Comparison of ENCODE assay signal across 1 cellular context in the genomic region with DNA sequence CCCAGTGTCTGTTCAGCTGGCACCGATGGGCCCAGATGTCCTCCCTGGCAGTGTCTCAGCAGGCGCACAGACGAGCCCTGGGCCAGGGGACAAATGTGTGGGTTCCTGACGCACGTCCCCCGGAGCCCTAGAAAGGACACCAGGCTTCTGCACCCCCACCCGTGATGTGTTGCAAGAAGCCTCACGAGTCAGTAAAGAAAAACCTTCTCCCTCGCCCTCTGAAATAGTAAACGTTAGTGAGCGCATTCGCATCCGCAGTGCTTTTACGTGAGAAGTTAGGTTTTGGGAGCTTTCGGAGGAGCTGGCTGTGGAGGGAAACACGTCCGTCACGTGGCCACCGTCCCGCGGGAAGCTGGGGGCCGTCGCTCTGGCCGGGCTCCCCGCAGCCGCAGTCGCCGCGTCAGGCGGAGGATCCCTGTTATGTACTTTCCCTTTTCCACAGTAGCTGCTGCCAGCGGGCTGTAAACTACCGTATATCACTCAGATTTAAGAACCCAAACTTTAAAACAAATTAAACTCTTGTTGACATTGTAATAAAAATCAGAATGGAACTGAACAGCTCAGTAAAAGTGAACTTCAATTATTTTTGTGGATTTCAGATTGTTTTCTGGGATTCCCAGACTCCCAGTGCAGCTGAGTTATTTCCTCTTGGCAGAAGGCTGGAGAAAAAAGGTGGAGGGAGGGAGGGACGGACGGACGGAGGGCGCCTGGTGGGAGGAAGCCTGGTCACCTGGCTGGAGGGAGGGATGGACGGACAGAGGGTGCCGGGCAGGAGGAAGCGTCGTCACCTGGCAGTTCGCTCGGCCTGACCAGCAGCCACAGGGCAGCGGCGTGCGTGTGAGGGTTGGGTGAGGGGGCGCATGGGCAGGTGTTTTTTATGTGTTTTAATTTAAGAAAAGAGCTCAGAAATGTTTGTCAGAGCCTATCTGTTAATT.
A peak's percentile ranks its signal among the peaks of the same experiment; 100 is the strongest.
TF ChIP-seq lines count a peak whose summit lies in the region.

No MANE protein-coding gene starts in this region.

TF ChIP-seq in K562, 482 proteins besides CTCF, POLR2A, EP300 and RAD21:
- TF ChIP-seq, protein P1, sequence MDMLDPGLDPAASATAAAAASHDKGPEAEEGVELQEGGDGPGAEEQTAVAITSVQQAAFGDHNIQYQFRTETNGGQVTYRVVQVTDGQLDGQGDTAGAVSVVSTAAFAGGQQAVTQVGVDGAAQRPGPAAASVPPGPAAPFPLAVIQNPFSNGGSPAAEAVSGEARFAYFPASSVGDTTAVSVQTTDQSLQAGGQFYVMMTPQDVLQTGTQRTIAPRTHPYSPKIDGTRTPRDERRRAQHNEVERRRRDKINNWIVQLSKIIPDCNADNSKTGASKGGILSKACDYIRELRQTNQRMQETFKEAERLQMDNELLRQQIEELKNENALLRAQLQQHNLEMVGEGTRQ (CRISPR knock-in tag; IDR thresholded peaks at IDR 0.05) = peak; percentile 60
- TF ChIP-seq ZNF316 (IDR thresholded peaks at IDR 0.05) (no peak), MYC (IDR thresholded peaks at IDR 0.05; ENCODE audit: low read depth, low read length) (no peak), MYC (CRISPR knock-in tag; IDR thresholded peaks at IDR 0.05; ENCODE audit: borderline replicate concordance, low read depth) (no peak), RBFOX2 (IDR thresholded peaks at IDR 0.05; ENCODE audit: low read depth, low read length) (peak; percentile 55), NCOA1 (IDR thresholded peaks at IDR 0.05; ENCODE audit: low read depth) (no peak), NFIX (CRISPR knock-in tag; IDR thresholded peaks at IDR 0.05; ENCODE audit: low read depth) (no peak), CCNT2 (IDR thresholded peaks at IDR 0.05; ENCODE audit: borderline replicate concordance, extremely low read depth, insufficient read length, low read depth, low read length) (no peak), EP400 (IDR thresholded peaks at IDR 0.05) (no peak), CEBPB (tag; IDR thresholded peaks at IDR 0.05) (peak; percentile 44; the same call in 1 of the 2 replicates), SMARCA4 (IDR thresholded peaks at IDR 0.05) (no peak), ZFX (CRISPR knock-in tag; IDR thresholded peaks at IDR 0.05) (0 out of 2 replicates have a peak, but pooled peaks have one; percentile 20), EHMT2 (IDR thresholded peaks at IDR 0.05) (no peak), BMI1 (IDR thresholded peaks at IDR 0.05; ENCODE audit: low read length) (no peak), HDAC6 (IDR thresholded peaks at IDR 0.05; ENCODE audit: low read depth, low read length) (no peak)
- TF ChIP-seq, protein P2, sequence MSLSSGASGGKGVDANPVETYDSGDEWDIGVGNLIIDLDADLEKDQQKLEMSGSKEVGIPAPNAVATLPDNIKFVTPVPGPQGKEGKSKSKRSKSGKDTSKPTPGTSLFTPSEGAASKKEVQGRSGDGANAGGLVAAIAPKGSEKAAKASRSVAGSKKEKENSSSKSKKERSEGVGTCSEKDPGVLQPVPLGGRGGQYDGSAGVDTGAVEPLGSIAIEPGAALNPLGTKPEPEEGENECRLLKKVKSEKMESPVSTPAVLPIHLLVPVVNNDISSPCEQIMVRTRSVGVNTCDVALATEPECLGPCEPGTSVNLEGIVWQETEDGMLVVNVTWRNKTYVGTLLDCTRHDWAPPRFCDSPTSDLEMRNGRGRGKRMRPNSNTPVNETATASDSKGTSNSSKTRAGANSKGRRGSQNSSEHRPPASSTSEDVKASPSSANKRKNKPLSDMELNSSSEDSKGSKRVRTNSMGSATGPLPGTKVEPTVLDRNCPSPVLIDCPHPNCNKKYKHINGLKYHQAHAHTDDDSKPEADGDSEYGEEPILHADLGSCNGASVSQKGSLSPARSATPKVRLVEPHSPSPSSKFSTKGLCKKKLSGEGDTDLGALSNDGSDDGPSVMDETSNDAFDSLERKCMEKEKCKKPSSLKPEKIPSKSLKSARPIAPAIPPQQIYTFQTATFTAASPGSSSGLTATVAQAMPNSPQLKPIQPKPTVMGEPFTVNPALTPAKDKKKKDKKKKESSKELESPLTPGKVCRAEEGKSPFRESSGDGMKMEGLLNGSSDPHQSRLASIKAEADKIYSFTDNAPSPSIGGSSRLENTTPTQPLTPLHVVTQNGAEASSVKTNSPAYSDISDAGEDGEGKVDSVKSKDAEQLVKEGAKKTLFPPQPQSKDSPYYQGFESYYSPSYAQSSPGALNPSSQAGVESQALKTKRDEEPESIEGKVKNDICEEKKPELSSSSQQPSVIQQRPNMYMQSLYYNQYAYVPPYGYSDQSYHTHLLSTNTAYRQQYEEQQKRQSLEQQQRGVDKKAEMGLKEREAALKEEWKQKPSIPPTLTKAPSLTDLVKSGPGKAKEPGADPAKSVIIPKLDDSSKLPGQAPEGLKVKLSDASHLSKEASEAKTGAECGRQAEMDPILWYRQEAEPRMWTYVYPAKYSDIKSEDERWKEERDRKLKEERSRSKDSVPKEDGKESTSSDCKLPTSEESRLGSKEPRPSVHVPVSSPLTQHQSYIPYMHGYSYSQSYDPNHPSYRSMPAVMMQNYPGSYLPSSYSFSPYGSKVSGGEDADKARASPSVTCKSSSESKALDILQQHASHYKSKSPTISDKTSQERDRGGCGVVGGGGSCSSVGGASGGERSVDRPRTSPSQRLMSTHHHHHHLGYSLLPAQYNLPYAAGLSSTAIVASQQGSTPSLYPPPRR (CRISPR knock-in tag; IDR thresholded peaks at IDR 0.05; ENCODE audit: borderline replicate concordance) = no peak
- TF ChIP-seq, protein P3, sequence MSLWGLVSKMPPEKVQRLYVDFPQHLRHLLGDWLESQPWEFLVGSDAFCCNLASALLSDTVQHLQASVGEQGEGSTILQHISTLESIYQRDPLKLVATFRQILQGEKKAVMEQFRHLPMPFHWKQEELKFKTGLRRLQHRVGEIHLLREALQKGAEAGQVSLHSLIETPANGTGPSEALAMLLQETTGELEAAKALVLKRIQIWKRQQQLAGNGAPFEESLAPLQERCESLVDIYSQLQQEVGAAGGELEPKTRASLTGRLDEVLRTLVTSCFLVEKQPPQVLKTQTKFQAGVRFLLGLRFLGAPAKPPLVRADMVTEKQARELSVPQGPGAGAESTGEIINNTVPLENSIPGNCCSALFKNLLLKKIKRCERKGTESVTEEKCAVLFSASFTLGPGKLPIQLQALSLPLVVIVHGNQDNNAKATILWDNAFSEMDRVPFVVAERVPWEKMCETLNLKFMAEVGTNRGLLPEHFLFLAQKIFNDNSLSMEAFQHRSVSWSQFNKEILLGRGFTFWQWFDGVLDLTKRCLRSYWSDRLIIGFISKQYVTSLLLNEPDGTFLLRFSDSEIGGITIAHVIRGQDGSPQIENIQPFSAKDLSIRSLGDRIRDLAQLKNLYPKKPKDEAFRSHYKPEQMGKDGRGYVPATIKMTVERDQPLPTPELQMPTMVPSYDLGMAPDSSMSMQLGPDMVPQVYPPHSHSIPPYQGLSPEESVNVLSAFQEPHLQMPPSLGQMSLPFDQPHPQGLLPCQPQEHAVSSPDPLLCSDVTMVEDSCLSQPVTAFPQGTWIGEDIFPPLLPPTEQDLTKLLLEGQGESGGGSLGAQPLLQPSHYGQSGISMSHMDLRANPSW (CRISPR knock-in tag; IDR thresholded peaks at IDR 0.05) = no peak
- TF ChIP-seq, protein P4, sequence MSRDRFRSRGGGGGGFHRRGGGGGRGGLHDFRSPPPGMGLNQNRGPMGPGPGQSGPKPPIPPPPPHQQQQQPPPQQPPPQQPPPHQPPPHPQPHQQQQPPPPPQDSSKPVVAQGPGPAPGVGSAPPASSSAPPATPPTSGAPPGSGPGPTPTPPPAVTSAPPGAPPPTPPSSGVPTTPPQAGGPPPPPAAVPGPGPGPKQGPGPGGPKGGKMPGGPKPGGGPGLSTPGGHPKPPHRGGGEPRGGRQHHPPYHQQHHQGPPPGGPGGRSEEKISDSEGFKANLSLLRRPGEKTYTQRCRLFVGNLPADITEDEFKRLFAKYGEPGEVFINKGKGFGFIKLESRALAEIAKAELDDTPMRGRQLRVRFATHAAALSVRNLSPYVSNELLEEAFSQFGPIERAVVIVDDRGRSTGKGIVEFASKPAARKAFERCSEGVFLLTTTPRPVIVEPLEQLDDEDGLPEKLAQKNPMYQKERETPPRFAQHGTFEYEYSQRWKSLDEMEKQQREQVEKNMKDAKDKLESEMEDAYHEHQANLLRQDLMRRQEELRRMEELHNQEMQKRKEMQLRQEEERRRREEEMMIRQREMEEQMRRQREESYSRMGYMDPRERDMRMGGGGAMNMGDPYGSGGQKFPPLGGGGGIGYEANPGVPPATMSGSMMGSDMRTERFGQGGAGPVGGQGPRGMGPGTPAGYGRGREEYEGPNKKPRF (IDR thresholded peaks at IDR 0.05; ENCODE audit: low read depth, low read length) = no peak
- TF ChIP-seq, protein P5, sequence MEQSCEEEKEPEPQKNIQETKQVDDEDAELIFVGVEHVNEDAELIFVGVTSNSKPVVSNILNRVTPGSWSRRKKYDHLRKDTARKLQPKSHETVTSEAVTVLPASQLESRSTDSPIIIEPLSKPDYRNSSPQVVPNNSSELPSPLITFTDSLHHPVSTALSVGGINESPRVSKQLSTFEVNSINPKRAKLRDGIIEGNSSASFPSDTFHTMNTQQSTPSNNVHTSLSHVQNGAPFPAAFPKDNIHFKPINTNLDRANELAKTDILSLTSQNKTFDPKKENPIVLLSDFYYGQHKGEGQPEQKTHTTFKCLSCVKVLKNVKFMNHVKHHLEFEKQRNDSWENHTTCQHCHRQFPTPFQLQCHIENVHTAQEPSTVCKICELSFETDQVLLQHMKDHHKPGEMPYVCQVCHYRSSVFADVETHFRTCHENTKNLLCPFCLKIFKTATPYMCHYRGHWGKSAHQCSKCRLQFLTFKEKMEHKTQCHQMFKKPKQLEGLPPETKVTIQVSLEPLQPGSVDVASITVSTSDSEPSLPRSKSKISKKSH (CRISPR knock-in tag; IDR thresholded peaks at IDR 0.05) = no peak
- TF ChIP-seq, protein P6, sequence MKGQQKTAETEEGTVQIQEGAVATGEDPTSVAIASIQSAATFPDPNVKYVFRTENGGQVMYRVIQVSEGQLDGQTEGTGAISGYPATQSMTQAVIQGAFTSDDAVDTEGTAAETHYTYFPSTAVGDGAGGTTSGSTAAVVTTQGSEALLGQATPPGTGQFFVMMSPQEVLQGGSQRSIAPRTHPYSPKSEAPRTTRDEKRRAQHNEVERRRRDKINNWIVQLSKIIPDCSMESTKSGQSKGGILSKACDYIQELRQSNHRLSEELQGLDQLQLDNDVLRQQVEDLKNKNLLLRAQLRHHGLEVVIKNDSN (CRISPR knock-in tag; IDR thresholded peaks at IDR 0.05) = peak; percentile 53
- TF ChIP-seq, protein P7, sequence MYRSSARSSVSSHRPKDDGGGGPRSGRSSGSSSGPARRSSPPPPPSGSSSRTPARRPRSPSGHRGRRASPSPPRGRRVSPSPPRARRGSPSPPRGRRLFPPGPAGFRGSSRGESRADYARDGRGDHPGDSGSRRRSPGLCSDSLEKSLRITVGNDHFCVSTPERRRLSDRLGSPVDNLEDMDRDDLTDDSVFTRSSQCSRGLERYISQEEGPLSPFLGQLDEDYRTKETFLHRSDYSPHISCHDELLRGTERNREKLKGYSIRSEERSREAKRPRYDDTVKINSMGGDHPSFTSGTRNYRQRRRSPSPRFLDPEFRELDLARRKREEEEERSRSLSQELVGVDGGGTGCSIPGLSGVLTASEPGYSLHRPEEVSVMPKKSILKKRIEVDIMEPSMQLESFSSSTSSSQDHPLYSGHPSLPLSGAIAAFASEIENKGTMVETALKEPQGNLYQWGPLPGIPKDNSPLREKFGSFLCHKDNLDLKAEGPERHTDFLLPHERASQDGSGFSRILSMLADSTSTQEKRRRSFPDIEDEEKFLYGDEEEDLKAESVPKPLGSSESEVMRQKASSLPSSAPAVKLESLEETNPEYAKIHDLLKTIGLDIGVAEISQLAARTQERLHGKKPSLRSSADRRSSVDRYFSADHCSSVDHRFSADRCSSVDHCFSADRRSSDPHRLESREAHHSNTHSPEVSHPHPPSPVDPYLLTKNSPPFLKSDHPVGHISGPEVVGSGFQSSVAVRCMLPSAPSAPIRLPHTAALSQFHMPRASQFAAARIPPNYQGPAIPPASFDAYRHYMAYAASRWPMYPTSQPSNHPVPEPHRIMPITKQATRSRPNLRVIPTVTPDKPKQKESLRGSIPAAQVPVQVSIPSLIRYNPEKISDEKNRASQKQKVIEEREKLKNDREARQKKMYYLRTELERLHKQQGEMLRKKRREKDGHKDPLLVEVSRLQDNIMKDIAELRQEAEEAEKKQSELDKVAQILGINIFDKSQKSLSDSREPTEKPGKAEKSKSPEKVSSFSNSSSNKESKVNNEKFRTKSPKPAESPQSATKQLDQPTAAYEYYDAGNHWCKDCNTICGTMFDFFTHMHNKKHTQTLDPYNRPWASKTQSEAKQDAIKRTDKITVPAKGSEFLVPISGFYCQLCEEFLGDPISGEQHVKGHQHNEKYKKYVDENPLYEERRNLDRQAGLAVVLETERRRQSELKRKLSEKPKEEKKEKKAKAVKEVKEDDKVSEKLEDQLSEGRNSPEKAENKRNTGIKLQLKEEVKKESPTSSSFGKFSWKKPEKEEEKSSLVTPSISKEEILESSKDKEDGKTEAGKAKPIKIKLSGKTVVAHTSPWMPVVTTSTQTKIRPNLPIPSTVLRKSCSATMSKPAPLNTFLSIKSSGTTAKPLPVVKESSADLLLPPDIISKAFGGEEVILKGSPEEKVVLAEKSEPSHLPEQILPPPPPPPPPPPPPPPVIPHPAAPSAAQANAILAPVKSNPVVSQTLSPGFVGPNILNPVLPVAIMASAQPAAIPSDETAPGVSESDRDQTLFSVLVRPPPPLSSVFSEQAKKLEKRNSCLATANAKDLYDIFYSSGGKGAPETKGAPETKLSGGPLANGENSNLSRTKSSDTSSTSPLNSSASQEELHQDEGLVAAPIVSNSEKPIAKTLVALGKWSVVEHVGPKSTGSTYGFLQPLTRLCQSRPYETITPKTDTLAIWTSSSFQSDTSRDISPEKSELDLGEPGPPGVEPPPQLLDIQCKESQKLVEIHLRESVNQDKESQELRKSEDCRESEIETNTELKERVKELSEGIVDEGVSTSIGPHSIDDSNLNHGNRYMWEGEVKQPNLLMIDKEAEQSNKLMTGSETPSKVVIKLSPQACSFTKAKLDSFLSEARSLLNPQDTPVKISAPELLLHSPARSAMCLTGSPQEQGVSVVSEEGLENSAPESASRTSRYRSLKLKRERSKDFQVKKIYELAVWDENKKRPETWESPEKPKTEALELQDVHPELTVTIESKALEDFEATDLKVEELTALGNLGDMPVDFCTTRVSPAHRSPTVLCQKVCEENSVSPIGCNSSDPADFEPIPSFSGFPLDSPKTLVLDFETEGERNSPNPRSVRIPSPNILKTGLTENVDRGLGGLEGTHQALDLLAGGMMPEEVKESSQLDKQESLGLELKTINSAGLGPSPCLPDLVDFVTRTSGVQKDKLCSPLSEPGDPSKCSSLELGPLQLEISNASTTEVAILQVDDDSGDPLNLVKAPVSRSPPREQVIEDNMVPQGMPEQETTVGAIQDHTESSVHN (IDR thresholded peaks at IDR 0.05; ENCODE audit: borderline replicate concordance in 1 of 2, low read depth in 1 of 2) = no peak
- TF ChIP-seq, protein P8, sequence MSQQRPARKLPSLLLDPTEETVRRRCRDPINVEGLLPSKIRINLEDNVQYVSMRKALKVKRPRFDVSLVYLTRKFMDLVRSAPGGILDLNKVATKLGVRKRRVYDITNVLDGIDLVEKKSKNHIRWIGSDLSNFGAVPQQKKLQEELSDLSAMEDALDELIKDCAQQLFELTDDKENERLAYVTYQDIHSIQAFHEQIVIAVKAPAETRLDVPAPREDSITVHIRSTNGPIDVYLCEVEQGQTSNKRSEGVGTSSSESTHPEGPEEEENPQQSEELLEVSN (IDR thresholded peaks at IDR 0.05; ENCODE audit: borderline replicate concordance in 1 of 2, extremely low read depth in 1 of 2, insufficient read depth in 1 of 2, insufficient read length in 1 of 2, low read depth in 1 of 2, low read length in 1 of 2, poor library complexity in 1 of 2, severe bottlenecking in 1 of 2) = peak in 1 of 2 experiments; percentile 68
- TF ChIP-seq, protein P9, sequence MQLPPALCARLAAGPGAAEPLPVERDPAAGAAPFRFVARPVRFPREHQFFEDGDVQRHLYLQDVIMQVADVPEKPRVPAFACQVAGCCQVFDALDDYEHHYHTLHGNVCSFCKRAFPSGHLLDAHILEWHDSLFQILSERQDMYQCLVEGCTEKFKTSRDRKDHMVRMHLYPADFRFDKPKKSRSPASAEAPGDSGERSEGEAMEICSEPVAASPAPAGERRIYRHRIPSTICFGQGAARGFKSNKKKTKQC (CRISPR knock-in tag; IDR thresholded peaks at IDR 0.05) = no peak
